27 cellular contexts compared by ENCODE assay signal in the genomic region with DNA sequence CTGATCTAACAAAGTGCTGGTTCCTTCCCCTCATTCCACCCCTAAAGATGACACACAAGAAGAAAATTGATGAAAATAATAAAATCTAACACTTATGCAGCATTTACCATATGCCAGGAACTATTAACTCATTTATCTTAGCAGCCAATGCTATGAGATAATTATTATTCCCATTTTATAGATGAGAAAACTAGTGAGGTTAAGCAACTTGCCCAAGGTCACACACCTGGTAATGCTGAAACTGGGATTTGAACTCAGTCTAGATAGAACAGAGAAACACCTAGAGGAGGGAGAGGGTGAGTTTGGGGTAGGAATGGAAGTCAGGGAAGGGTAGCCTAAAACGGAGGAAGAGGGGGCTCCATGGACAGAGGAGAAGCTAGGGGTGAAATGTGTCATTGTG. TPM values are rescaled to one million over a fixed set of nuclear protein-coding genes. Genes with fewer than 3 reads are reported as not detected.
DNase-seq lines count a peak whose midpoint lies in the region; ATAC-seq, FAIRE-seq and TF ChIP-seq lines count a peak whose summit lies in the region.
"Had no signal": no experiment of that assay in that cellular context is flagged by ENCODE, and none has a peak within 500 bp of the region (broad histone marks: within the 10 kb centered on the region; RNA-seq: fewer than 3 reads in every experiment).

No MANE protein-coding gene starts in this region.

- DNase-seq in activated T-cell treated with anti-CD3 and anti-CD28 coated beads, Interleukin-2, amount 50 U/mL, for 72 hours: no peak
- no peak for DNase-seq in activated T-cell treated with anti-CD3 and anti-CD28 coated beads, Interleukin-2, amount 50 U/mL, for 4 hours
- DNase-seq in Caco-2: no peak
- DNase-seq in K562 (ENCODE audit: extremely low read depth in 1 of 4, low spot score in 3 of 4): no peak
- peak; percentile 10 for DNase-seq in osteoblast (ENCODE audit: insufficient read length, low spot score, missing footprints)
- no peak for DNase-seq in transverse colon
- DNase-seq in caudate nucleus (lab: John Stamatoyannopoulos, UW): no peak
- DNase-seq: activated CD4-positive, alpha-beta T cell treated with anti-CD3 and anti-CD28 coated beads, Interleukin-2, amount 50 U/mL, for 4 hours; activated gamma-delta T cell treated with Interleukin-2 at 50 U/mL for 16 hours; anterior cingulate cortex; DMS79 treated with DMSO at 0.1 percent for 48 hours; foreskin fibroblast; GF-D8; NCI-H1092 treated with DMSO at 0.1 percent for 48 hours; NCI-H187 treated with DMSO at 0.1 percent for 48 hours; NCI-H526; NK-92 treated with Interleukin-12 subunit alpha and Interleukin-12 subunit beta, amount 100 ng/mL, for 24 hours; PC-9; stimulated activated naive CD8-positive, alpha-beta T cell treated with anti-CD3 and anti-CD28 coated beads, Interleukin-15, Interleukin-2, amounts not matched to agents 100 U/mL and 50 U/mL, for 24 hours; T-helper 9 cell had no signal

- H3K9me3 ChIP-seq in Caco-2 (no peaks in the 10 kb centered on the region), K562 (replicated peaks; ENCODE audit: control insufficient read depth, insufficient read depth, low read depth, low read length) (no peaks in the 10 kb centered on the region), osteoblast (ENCODE audit: low read depth, low read length) (no peaks in the 10 kb centered on the region), transverse colon (no peaks in the 10 kb centered on the region)

- H3K79me2 ChIP-seq in K562 (ENCODE audit: control insufficient read depth, insufficient read depth, low read length): 0 out of 3 replicates have a peak, but pooled peaks cover under 1% of the 10 kb centered on the region
- H3K79me2 ChIP-seq in osteoblast (ENCODE audit: insufficient read depth, low read length): no peaks in the 10 kb centered on the region

- peaks cover 16 to 22% of the 10 kb centered on the region in 2 donors for H3K36me3 Mint-ChIP-seq in activated T-cell treated with anti-CD3 and anti-CD28 coated beads, Interleukin-2, amount 50 U/mL, for 72 hours (ENCODE audit: insufficient read depth in 2 of 2)
- H3K36me3 Mint-ChIP-seq in activated T-cell treated with anti-CD3 and anti-CD28 coated beads, Interleukin-2, amount 50 U/mL, for 4 hours (ENCODE audit: insufficient read depth): peaks cover 21% of the 10 kb centered on the region
- H3K36me3 Mint-ChIP-seq in Caco-2 (ENCODE audit: insufficient read depth, unreplicated experiment): peaks cover 77% of the 10 kb centered on the region

- BruUV-seq in Caco-2 (replicated peaks; lab: Mats Ljungman, UMichigan) (no TSS peak), K562 (replicated peaks; lab: Mats Ljungman, UMichigan) (no TSS peak)

- POLR2A ChIA-PET in Caco-2 (lab: Charles Lee): interaction anchor here (0.6 kb wide), 1 partner anchor 11 kb away, joined by 7 read pairs; no protein-coding TSS in a partner anchor
- POLR2A ChIA-PET in K562 (lab: Yijun Ruan, JAX): interaction anchor here (0.6 to 2.3 kb wide), 5 partner anchors 9 to 109 kb away, joined by 3 to 15 read pairs (median 4); a partner anchor contains a TSS

- intact Hi-C loops in Caco-2 (cut with micrococcal nuclease; ENCODE audit: unreplicated experiment): no loop called here
- intact Hi-C loops in K562 (cut with micrococcal nuclease): loop anchor here (10.0 kb wide), 1 partner anchor 147 kb away; no protein-coding TSS in a partner anchor
- intact Hi-C loops in transverse colon (cut with DNase I; ENCODE audit: low total_unique reads): no loop called here

- no peak overlapping the region for H2AFZ ChIP-seq in K562 (ENCODE audit: low read depth, low read length)
- no peak overlapping the region for H2AFZ ChIP-seq in osteoblast (ENCODE audit: low read length)
- H2AFZ ChIP-seq: PC-9 had no signal

- WGBS in K562 (ENCODE audit: insufficient coverage, low coverage, missing lambda C conversion rate): no CpG with 5 or more reads among the region's 1 CpG
- 47 to 89% methylated on average over 1 of the region's 1 CpG for WGBS in transverse colon (ENCODE audit: low coverage in 1 of 2), 2 donors

- in situ Hi-C loops in K562 (cut with MboI): no loop called here
- in situ Hi-C loops in transverse colon (cut with MboI; ENCODE audit: low pct_ligation_motif_present in 1 of 4, low pct_unique_long_range_greater_than_20kb in 1 of 4, low sequenced_read_pairs in 3 of 4): no loop called here

- H3K4me2 ChIP-seq in K562 (ENCODE audit: insufficient read depth, low read length) (no peak overlapping the region), osteoblast (ENCODE audit: insufficient read depth, low read length) (no peak overlapping the region)
- H3K4me2 ChIP-seq: PC-9 had no signal

- peaks cover 32% of the 10 kb centered on the region for H3K4me1 Mint-ChIP-seq in activated T-cell treated with anti-CD3 and anti-CD28 coated beads, Interleukin-2, amount 50 U/mL, for 72 hours (ENCODE audit: low read depth)
- peaks cover 32% of the 10 kb centered on the region for H3K4me1 Mint-ChIP-seq in activated T-cell treated with anti-CD3 and anti-CD28 coated beads, Interleukin-2, amount 50 U/mL, for 4 hours (ENCODE audit: low read depth)
- H3K4me1 Mint-ChIP-seq in Caco-2 (ENCODE audit: low read depth, unreplicated experiment): no peaks in the 10 kb centered on the region

- H3K27ac ChIP-seq in K562 (ENCODE audit: extremely low read depth, low read depth, low read length) (no peak overlapping the region), osteoblast (ENCODE audit: low read depth, low read length) (no peak overlapping the region), transverse colon (no peak overlapping the region), caudate nucleus (ENCODE audit: low read depth, low read length) (no peak overlapping the region)
- H3K27ac ChIP-seq: PC-9, VCaP had no signal

- no peak for TF ChIP-seq EP300 in K562 (IDR thresholded peaks at IDR 0.05; ENCODE audit: low read length)
- no peak for TF ChIP-seq EP300 in transverse colon (IDR thresholded peaks at IDR 0.05; ENCODE audit: low read depth)

- H3K9ac ChIP-seq in K562 (ENCODE audit: insufficient read depth in 1 of 2, low read depth in 2 of 2, low read length in 2 of 2): no peak overlapping the region

- no peak for TF ChIP-seq RAD21 in K562 (CRISPR knock-in tag; conservative IDR thresholded peaks at IDR 0.05 in 1 of 2, IDR thresholded peaks at IDR 0.05 in 1 of 2)

- H3K4me1 ChIP-seq in Caco-2: no peaks in the 10 kb centered on the region
- H3K4me1 ChIP-seq in K562 (replicated peaks in 1 of 2; ENCODE audit: control insufficient read depth in 2 of 2, insufficient read depth in 2 of 2, low read length in 2 of 2): no peaks in the 10 kb centered on the region; a peak in 1 of 5 replicates
- no peaks in the 10 kb centered on the region for H3K4me1 ChIP-seq in osteoblast (ENCODE audit: insufficient read depth, low read length)
- no peaks in the 10 kb centered on the region for H3K4me1 ChIP-seq in transverse colon

- peak overlapping the region; percentile 92 for H3K27ac Mint-ChIP-seq in activated T-cell treated with anti-CD3 and anti-CD28 coated beads, Interleukin-2, amount 50 U/mL, for 72 hours
- peak overlapping the region; percentile 83 for H3K27ac Mint-ChIP-seq in Caco-2 (ENCODE audit: unreplicated experiment)

- H4K20me1 ChIP-seq in K562 (replicated peaks; ENCODE audit: control insufficient read depth, insufficient read depth, low read length) (0 out of 2 replicates have a peak, but pooled peaks cover under 1% of the 10 kb centered on the region), osteoblast (ENCODE audit: insufficient read depth, low read length) (no peaks in the 10 kb centered on the region)

- H3K27me3 ChIP-seq in Caco-2 (replicated peaks; ENCODE audit: control insufficient read depth, insufficient read depth, low read length) (no peaks in the 10 kb centered on the region), K562 (ENCODE audit: control insufficient read depth in 2 of 2, insufficient read depth in 2 of 2, low read length in 2 of 2) (no peaks in the 10 kb centered on the region), osteoblast (ENCODE audit: insufficient read depth, low read length) (no peaks in the 10 kb centered on the region), transverse colon (no peaks in the 10 kb centered on the region)

- H3K4me3 ChIP-seq in Caco-2 (ENCODE audit: low read depth, low read length) (no peak overlapping the region), K562 (no peak overlapping the region), osteoblast (ENCODE audit: insufficient read depth, low read length) (no peak overlapping the region), transverse colon (no peak overlapping the region)
- H3K4me3 ChIP-seq: coronary artery, PC-9 had no signal

- FAIRE-seq in K562 (lab: Jason Lieb, UNC): no peak
- FAIRE-seq: bronchial epithelial cell had no signal

- no peaks in the 10 kb centered on the region for H3K9me1 ChIP-seq in K562 (ENCODE audit: control insufficient read depth, insufficient read depth, low read length)

- TF ChIP-seq CTCF in Caco-2 (IDR thresholded peaks at IDR 0.05; ENCODE audit: insufficient read depth in 1 of 2, low read depth in 1 of 2, low read length in 1 of 2, severe bottlenecking in 1 of 2, unreplicated experiment in 1 of 2) (no peak), K562 (IDR thresholded peaks at IDR 0.05 in 2 of 3, conservative IDR thresholded peaks at IDR 0.05 in 1 of 3; ENCODE audit: insufficient read depth in 2 of 3, low read depth in 1 of 3, low read length in 3 of 3) (no peak), osteoblast (IDR thresholded peaks at IDR 0.05; ENCODE audit: extremely low read depth, low read depth, low read length) (no peak), transverse colon (IDR thresholded peaks at IDR 0.05) (no peak)

- no peak for ATAC-seq in activated T-cell treated with anti-CD3 and anti-CD28 coated beads, Interleukin-2, amount 50 U/mL, for 72 hours (replicated peaks in 1 of 2)
- no peak for ATAC-seq in activated T-cell treated with anti-CD3 and anti-CD28 coated beads, Interleukin-2, amount 50 U/mL, for 4 hours
- no peak for ATAC-seq in K562
- ATAC-seq in GM21529 (IDR thresholded peaks at IDR 0.05; ENCODE audit: unreplicated experiment): no peak
- ATAC-seq: esophagus mucosa; Right ventricle myocardium inferior; stimulated activated naive CD8-positive, alpha-beta T cell treated with anti-CD3 and anti-CD28 coated beads, Interleukin-15, Interleukin-2, amounts not matched to agents 100 U/mL and 50 U/mL, for 24 hours had no signal

- no peaks in the 10 kb centered on the region for H3K27me3 Mint-ChIP-seq in activated T-cell treated with anti-CD3 and anti-CD28 coated beads, Interleukin-2, amount 50 U/mL, for 72 hours (ENCODE audit: low read depth)
- no peaks in the 10 kb centered on the region for H3K27me3 Mint-ChIP-seq in activated T-cell treated with anti-CD3 and anti-CD28 coated beads, Interleukin-2, amount 50 U/mL, for 4 hours (ENCODE audit: low read depth)
- H3K27me3 Mint-ChIP-seq in Caco-2 (ENCODE audit: insufficient read depth, unreplicated experiment): no peaks in the 10 kb centered on the region
- H3K27me3 Mint-ChIP-seq: B cell had no signal

- H3K9me3 Mint-ChIP-seq in activated T-cell treated with anti-CD3 and anti-CD28 coated beads, Interleukin-2, amount 50 U/mL, for 72 hours: no peaks in the 10 kb centered on the region
- no peaks in the 10 kb centered on the region for H3K9me3 Mint-ChIP-seq in activated T-cell treated with anti-CD3 and anti-CD28 coated beads, Interleukin-2, amount 50 U/mL, for 4 hours
- H3K9me3 Mint-ChIP-seq in Caco-2 (ENCODE audit: unreplicated experiment): no peaks in the 10 kb centered on the region

- CTCF ChIA-PET in Caco-2 (lab: Charles Lee): no interaction called here
- CTCF ChIA-PET in K562 (lab: Yijun Ruan, JAX; ENCODE audit: low intra/inter-chr PET ratio): no interaction called here

- TF ChIP-seq POLR2A in K562 (conservative IDR thresholded peaks at IDR 0.05) (no peak), transverse colon (IDR thresholded peaks at IDR 0.05) (no peak)

- H3K36me3 ChIP-seq in Caco-2 (ENCODE audit: control insufficient read depth, insufficient read depth, low read length): no peaks in the 10 kb centered on the region; the same call in 1 of the 2 replicates
- peaks cover 54% of the 10 kb centered on the region; the same call in 2 of the 3 replicates for H3K36me3 ChIP-seq in K562 (ENCODE audit: control insufficient read depth, insufficient read depth, low read length)
- H3K36me3 ChIP-seq in osteoblast (ENCODE audit: insufficient read depth, low read length): peaks cover 16% of the 10 kb centered on the region
- no peaks in the 10 kb centered on the region for H3K36me3 ChIP-seq in transverse colon

- no peak overlapping the region for H3K4me3 Mint-ChIP-seq in activated T-cell treated with anti-CD3 and anti-CD28 coated beads, Interleukin-2, amount 50 U/mL, for 72 hours
- H3K4me3 Mint-ChIP-seq in activated T-cell treated with anti-CD3 and anti-CD28 coated beads, Interleukin-2, amount 50 U/mL, for 4 hours: no peak overlapping the region
- peak overlapping the region; percentile 28 for H3K4me3 Mint-ChIP-seq in Caco-2 (ENCODE audit: unreplicated experiment)
- H3K4me3 Mint-ChIP-seq: B cell had no signal

RNA-seq across cellular contexts. Expression of a gene that starts 18.6 kb away (rescaled TPM):
- 100 to 1,000 TPM; 296 to 315 TPM for total RNA-seq in activated T-cell treated with anti-CD3 and anti-CD28 coated beads, Interleukin-2, amount 50 U/mL, for 72 hours
- 100 to 1,000 TPM; 395 to 431 (median 415) TPM for total RNA-seq in activated T-cell treated with anti-CD3 and anti-CD28 coated beads, Interleukin-2, amount 50 U/mL, for 4 hours
- 253 and 261 TPM in 2 replicates for total RNA-seq in Caco-2 (2022)
- total RNA-seq in K562 (2011; cell fraction: chromatin; rRNA removed; ENCODE audit: low replicate concordance): 379 and 688 TPM in 2 replicates
- 193 and 197 TPM in 2 replicates for total RNA-seq in K562 (2011; cell fraction: nucleolus; rRNA removed)
- total RNA-seq in K562 (2011; cell fraction: nucleoplasm; rRNA removed): 341 and 464 TPM in 2 replicates
- 475 and 540 TPM in 2 replicates for total RNA-seq in K562 (2014; rRNA removed)
- 671 and 744 TPM in 2 replicates for total RNA-seq in K562 (2014; rRNA removed; fragmentation: Illumina TruSeq; extraction: Trizol)
- 587 and 622 TPM in 2 replicates for total RNA-seq in K562 (2015; rRNA removed; fragmentation: Illumina TruSeq; extraction: Trizol)
- 421 and 459 TPM in 2 replicates for total RNA-seq in K562 (2021)
- polyA plus RNA-seq in K562 (2011; rRNA removed): 461 and 523 TPM in 2 replicates
- 199 and 265 TPM in 2 replicates for polyA plus RNA-seq in K562 (2011; cell fraction: cytosol; rRNA removed)
- 464 and 535 TPM in 2 replicates for polyA plus RNA-seq in K562 (2011; cell fraction: nucleus; rRNA removed)
- polyA plus RNA-seq in K562 (2012): 368 and 402 TPM in 2 replicates
- 534 and 616 TPM in 2 replicates for polyA plus RNA-seq in K562 (2014; fragmentation: Illumina TruSeq; extraction: Trizol)
- polyA plus RNA-seq in K562 (2014; fragmentation: Nextera tagmentation; extraction: Ambion mirVana): 100 to 1,000 TPM; 468 to 638 TPM
- polyA plus RNA-seq in K562 (2014; rRNA removed): 352 and 405 TPM in 2 replicates
- 441 and 529 TPM in 2 replicates for polyA minus RNA-seq in K562 (2011; rRNA and poly(A)+ RNA removed)
- 333 and 352 TPM in 2 replicates for polyA minus RNA-seq in K562 (2011; cell fraction: cytosol; rRNA and poly(A)+ RNA removed)
- polyA minus RNA-seq in K562 (2011; cell fraction: nucleus; rRNA and poly(A)+ RNA removed): 173 and 327 TPM in 2 replicates
- 202 and 210 TPM in 2 replicates for total RNA-seq in osteoblast
- 100 to 1,000 TPM; 116 to 212 (median 206) TPM for total RNA-seq in transverse colon
